Comparison of ENCODE assay signal across 1 cellular context in the genomic region with DNA sequence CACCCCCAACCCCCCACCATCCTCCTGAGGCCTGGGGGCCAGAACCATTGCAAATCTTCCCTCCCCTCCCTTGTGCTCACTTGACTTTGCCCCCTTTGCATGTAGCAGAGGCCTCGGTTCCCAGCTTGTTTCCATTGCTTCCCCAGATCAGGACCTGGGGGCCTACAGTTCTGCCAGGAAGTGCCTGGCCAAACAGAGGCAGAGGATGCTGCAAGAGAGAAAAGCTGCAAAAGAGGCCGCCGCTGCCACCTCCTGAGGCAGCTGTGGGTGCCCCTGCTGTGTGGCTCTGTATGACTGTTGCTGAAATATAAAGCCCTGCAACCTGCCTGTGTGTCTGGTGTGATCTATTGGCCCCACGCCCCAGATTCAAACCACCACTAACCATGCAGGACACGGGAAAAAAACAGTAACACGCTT.
TF ChIP-seq lines count a peak whose summit lies in the region.

No MANE protein-coding gene starts in this region.

TF ChIP-seq in HepG2, 621 proteins besides CTCF, POLR2A, EP300 and RAD21 (continued from another document and continues in another):
- TF ChIP-seq, protein P1, sequence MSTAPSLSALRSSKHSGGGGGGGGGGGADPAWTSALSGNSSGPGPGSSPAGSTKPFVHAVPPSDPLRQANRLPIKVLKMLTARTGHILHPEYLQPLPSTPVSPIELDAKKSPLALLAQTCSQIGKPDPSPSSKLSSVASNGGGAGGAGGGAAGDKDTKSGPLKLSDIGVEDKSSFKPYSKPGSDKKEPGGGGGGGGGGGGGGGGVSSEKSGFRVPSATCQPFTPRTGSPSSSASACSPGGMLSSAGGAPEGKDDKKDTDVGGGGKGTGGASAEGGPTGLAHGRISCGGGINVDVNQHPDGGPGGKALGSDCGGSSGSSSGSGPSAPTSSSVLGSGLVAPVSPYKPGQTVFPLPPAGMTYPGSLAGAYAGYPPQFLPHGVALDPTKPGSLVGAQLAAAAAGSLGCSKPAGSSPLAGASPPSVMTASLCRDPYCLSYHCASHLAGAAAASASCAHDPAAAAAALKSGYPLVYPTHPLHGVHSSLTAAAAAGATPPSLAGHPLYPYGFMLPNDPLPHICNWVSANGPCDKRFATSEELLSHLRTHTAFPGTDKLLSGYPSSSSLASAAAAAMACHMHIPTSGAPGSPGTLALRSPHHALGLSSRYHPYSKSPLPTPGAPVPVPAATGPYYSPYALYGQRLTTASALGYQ (CRISPR knock-in tag; IDR thresholded peaks at IDR 0.05) = no peak
- TF ChIP-seq, protein P2, sequence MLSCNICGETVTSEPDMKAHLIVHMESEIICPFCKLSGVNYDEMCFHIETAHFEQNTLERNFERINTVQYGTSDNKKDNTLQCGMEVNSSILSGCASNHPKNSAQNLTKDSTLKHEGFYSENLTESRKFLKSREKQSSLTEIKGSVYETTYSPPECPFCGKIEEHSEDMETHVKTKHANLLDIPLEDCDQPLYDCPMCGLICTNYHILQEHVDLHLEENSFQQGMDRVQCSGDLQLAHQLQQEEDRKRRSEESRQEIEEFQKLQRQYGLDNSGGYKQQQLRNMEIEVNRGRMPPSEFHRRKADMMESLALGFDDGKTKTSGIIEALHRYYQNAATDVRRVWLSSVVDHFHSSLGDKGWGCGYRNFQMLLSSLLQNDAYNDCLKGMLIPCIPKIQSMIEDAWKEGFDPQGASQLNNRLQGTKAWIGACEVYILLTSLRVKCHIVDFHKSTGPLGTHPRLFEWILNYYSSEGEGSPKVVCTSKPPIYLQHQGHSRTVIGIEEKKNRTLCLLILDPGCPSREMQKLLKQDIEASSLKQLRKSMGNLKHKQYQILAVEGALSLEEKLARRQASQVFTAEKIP (CRISPR knock-in tag; IDR thresholded peaks at IDR 0.05; ENCODE audit: borderline replicate concordance) = no peak
- TF ChIP-seq GABPB1 (CRISPR knock-in tag; IDR thresholded peaks at IDR 0.05) (no peak), BRD4 (CRISPR knock-in tag; IDR thresholded peaks at IDR 0.05) (no peak), ZNF780A (CRISPR knock-in tag; IDR thresholded peaks at IDR 0.05) (0 out of 2 replicates have a peak, but pooled peaks have one; percentile 12), SSRP1 (CRISPR knock-in tag; IDR thresholded peaks at IDR 0.05) (0 out of 2 replicates have a peak, but pooled peaks have one; percentile 16), ZFAT (CRISPR knock-in tag; conservative IDR thresholded peaks at IDR 0.05) (no peak)
- TF ChIP-seq, protein P3, sequence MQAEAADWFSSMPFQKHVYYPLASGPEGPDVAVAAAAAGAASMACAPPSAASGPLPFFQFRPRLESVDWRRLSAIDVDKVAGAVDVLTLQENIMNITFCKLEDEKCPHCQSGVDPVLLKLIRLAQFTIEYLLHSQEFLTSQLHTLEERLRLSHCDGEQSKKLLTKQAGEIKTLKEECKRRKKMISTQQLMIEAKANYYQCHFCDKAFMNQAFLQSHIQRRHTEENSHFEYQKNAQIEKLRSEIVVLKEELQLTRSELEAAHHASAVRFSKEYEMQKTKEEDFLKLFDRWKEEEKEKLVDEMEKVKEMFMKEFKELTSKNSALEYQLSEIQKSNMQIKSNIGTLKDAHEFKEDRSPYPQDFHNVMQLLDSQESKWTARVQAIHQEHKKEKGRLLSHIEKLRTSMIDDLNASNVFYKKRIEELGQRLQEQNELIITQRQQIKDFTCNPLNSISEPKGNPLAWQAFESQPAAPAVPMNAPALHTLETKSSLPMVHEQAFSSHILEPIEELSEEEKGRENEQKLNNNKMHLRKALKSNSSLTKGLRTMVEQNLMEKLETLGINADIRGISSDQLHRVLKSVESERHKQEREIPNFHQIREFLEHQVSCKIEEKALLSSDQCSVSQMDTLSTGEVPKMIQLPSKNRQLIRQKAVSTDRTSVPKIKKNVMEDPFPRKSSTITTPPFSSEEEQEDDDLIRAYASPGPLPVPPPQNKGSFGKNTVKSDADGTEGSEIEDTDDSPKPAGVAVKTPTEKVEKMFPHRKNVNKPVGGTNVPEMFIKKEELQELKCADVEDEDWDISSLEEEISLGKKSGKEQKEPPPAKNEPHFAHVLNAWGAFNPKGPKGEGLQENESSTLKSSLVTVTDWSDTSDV (CRISPR knock-in tag; IDR thresholded peaks at IDR 0.05) = no peak
- TF ChIP-seq, protein P4, sequence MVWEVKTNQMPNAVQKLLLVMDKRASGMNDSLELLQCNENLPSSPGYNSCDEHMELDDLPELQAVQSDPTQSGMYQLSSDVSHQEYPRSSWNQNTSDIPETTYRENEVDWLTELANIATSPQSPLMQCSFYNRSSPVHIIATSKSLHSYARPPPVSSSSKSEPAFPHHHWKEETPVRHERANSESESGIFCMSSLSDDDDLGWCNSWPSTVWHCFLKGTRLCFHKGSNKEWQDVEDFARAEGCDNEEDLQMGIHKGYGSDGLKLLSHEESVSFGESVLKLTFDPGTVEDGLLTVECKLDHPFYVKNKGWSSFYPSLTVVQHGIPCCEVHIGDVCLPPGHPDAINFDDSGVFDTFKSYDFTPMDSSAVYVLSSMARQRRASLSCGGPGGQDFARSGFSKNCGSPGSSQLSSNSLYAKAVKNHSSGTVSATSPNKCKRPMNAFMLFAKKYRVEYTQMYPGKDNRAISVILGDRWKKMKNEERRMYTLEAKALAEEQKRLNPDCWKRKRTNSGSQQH (CRISPR knock-in tag; IDR thresholded peaks at IDR 0.05; ENCODE audit: low read depth) = no peak
- TF ChIP-seq, protein P5, sequence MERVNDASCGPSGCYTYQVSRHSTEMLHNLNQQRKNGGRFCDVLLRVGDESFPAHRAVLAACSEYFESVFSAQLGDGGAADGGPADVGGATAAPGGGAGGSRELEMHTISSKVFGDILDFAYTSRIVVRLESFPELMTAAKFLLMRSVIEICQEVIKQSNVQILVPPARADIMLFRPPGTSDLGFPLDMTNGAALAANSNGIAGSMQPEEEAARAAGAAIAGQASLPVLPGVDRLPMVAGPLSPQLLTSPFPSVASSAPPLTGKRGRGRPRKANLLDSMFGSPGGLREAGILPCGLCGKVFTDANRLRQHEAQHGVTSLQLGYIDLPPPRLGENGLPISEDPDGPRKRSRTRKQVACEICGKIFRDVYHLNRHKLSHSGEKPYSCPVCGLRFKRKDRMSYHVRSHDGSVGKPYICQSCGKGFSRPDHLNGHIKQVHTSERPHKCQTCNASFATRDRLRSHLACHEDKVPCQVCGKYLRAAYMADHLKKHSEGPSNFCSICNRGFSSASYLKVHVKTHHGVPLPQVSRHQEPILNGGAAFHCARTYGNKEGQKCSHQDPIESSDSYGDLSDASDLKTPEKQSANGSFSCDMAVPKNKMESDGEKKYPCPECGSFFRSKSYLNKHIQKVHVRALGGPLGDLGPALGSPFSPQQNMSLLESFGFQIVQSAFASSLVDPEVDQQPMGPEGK (CRISPR knock-in tag; IDR thresholded peaks at IDR 0.05) = peak; percentile 86
- TF ChIP-seq, protein P6, sequence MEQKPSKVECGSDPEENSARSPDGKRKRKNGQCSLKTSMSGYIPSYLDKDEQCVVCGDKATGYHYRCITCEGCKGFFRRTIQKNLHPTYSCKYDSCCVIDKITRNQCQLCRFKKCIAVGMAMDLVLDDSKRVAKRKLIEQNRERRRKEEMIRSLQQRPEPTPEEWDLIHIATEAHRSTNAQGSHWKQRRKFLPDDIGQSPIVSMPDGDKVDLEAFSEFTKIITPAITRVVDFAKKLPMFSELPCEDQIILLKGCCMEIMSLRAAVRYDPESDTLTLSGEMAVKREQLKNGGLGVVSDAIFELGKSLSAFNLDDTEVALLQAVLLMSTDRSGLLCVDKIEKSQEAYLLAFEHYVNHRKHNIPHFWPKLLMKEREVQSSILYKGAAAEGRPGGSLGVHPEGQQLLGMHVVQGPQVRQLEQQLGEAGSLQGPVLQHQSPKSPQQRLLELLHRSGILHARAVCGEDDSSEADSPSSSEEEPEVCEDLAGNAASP (CRISPR knock-in tag; IDR thresholded peaks at IDR 0.05; ENCODE audit: borderline replicate concordance) = no peak
- TF ChIP-seq, protein P7, sequence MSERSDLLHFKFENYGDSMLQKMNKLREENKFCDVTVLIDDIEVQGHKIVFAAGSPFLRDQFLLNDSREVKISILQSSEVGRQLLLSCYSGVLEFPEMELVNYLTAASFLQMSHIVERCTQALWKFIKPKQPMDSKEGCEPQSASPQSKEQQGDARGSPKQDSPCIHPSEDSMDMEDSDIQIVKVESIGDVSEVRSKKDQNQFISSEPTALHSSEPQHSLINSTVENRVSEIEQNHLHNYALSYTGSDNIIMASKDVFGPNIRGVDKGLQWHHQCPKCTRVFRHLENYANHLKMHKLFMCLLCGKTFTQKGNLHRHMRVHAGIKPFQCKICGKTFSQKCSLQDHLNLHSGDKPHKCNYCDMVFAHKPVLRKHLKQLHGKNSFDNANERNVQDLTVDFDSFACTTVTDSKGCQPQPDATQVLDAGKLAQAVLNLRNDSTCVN (CRISPR knock-in tag; IDR thresholded peaks at IDR 0.05; ENCODE audit: borderline replicate concordance) = 0 out of 2 replicates have a peak, but pooled peaks have one; percentile 6
- TF ChIP-seq, protein P8, sequence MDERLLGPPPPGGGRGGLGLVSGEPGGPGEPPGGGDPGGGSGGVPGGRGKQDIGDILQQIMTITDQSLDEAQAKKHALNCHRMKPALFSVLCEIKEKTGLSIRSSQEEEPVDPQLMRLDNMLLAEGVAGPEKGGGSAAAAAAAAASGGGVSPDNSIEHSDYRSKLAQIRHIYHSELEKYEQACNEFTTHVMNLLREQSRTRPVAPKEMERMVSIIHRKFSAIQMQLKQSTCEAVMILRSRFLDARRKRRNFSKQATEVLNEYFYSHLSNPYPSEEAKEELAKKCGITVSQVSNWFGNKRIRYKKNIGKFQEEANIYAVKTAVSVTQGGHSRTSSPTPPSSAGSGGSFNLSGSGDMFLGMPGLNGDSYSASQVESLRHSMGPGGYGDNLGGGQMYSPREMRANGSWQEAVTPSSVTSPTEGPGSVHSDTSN (CRISPR knock-in tag; IDR thresholded peaks at IDR 0.05) = no peak
- TF ChIP-seq, protein P9, sequence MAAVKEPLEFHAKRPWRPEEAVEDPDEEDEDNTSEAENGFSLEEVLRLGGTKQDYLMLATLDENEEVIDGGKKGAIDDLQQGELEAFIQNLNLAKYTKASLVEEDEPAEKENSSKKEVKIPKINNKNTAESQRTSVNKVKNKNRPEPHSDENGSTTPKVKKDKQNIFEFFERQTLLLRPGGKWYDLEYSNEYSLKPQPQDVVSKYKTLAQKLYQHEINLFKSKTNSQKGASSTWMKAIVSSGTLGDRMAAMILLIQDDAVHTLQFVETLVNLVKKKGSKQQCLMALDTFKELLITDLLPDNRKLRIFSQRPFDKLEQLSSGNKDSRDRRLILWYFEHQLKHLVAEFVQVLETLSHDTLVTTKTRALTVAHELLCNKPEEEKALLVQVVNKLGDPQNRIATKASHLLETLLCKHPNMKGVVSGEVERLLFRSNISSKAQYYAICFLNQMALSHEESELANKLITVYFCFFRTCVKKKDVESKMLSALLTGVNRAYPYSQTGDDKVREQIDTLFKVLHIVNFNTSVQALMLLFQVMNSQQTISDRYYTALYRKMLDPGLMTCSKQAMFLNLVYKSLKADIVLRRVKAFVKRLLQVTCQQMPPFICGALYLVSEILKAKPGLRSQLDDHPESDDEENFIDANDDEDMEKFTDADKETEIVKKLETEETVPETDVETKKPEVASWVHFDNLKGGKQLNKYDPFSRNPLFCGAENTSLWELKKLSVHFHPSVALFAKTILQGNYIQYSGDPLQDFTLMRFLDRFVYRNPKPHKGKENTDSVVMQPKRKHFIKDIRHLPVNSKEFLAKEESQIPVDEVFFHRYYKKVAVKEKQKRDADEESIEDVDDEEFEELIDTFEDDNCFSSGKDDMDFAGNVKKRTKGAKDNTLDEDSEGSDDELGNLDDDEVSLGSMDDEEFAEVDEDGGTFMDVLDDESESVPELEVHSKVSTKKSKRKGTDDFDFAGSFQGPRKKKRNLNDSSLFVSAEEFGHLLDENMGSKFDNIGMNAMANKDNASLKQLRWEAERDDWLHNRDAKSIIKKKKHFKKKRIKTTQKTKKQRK (IDR thresholded peaks at IDR 0.05; ENCODE audit: low read length) = no peak
- TF ChIP-seq, protein P10, sequence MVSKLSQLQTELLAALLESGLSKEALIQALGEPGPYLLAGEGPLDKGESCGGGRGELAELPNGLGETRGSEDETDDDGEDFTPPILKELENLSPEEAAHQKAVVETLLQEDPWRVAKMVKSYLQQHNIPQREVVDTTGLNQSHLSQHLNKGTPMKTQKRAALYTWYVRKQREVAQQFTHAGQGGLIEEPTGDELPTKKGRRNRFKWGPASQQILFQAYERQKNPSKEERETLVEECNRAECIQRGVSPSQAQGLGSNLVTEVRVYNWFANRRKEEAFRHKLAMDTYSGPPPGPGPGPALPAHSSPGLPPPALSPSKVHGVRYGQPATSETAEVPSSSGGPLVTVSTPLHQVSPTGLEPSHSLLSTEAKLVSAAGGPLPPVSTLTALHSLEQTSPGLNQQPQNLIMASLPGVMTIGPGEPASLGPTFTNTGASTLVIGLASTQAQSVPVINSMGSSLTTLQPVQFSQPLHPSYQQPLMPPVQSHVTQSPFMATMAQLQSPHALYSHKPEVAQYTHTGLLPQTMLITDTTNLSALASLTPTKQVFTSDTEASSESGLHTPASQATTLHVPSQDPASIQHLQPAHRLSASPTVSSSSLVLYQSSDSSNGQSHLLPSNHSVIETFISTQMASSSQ (IDR thresholded peaks at IDR 0.05; ENCODE audit: low read depth) = no peak
- TF ChIP-seq, protein P10 (CRISPR knock-in tag; IDR thresholded peaks at IDR 0.05; ENCODE audit: borderline replicate concordance) = no peak
